In genomic region chr1:114153621-114154145, GRCh38 we compare ENCODE assay signal across 9 cellular contexts. TPM values are rescaled to one million over a fixed set of nuclear protein-coding genes. Genes with fewer than 3 reads are reported as not detected.
DNase-seq lines count a peak whose midpoint lies in the region; ATAC-seq, FAIRE-seq and TF ChIP-seq lines count a peak whose summit lies in the region.
"Had no signal": no experiment of that assay in that cellular context is flagged by ENCODE, and none has a peak within 500 bp of the region (broad histone marks: within the 10 kb centered on the region; RNA-seq: fewer than 3 reads in every experiment).

Gene SYT6 (minus strand): TSS chr1:114153869. CDS start chr1:114153772, 97 bp downstream.

- intact Hi-C loops in endothelial cell of umbilical vein (cut with micrococcal nuclease), result loop anchor here (10.0 kb wide), 1 partner anchor 179 kb away; the partner anchor contains the start of gene OLFML3
- intact Hi-C loops in left colon (cut with DNase I, micrococcal nuclease), result no loop called here

- no TSS peak for BruUV-seq in endothelial cell of umbilical vein (replicated peaks; lab: Mats Ljungman, UMichigan)

- no peaks in the 10 kb centered on the region for H3K4me1 ChIP-seq in endothelial cell of umbilical vein (ENCODE audit: control insufficient read depth, extremely low read depth, insufficient read depth, low read length)

- no peak for TF ChIP-seq POLR2A in endothelial cell of umbilical vein (IDR thresholded peaks at IDR 0.05; ENCODE audit: low read depth, low read length)

- CTCF ChIA-PET in endothelial cell of umbilical vein (lab: Charles Lee), result no interaction called here

- H3K9me1 ChIP-seq in endothelial cell of umbilical vein (replicated peaks; ENCODE audit: control insufficient read depth, extremely low read depth, insufficient read depth, low read length), result no peaks in the 10 kb centered on the region

- peaks cover 65 to 66% of the 10 kb centered on the region in 2 experiments for H3K27me3 ChIP-seq in endothelial cell of umbilical vein (ENCODE audit: control insufficient read depth in 2 of 2, insufficient read depth in 2 of 2, low read length in 2 of 2)

- dilution Hi-C loops in endothelial cell of umbilical vein (cut with MboI; ENCODE audit: extremely low pct_ligation_motif_present, low sequenced_read_pairs), result no loop called here

- H4K20me1 ChIP-seq in endothelial cell of umbilical vein (replicated peaks; ENCODE audit: control insufficient read depth, extremely low read depth, insufficient read depth, low read length), result no peaks in the 10 kb centered on the region

- no peak for FAIRE-seq in endothelial cell of umbilical vein (lab: Jason Lieb, UNC)
- FAIRE-seq in GM19239 (lab: Jason Lieb, UNC), result no peak

- no peaks in the 10 kb centered on the region for H3K9me3 ChIP-seq in endothelial cell of umbilical vein (replicated peaks; ENCODE audit: control insufficient read depth, insufficient read depth, low read length)

- no peaks in the 10 kb centered on the region for H3K36me3 Mint-ChIP-seq in neural crest cell (ENCODE audit: low read depth)

- ATAC-seq in left colon (no peak), GM18861 (IDR thresholded peaks at IDR 0.05; ENCODE audit: unreplicated experiment) (no peak)

- H3K9ac ChIP-seq in endothelial cell of umbilical vein (replicated peaks; ENCODE audit: extremely low read depth, insufficient read depth, low read length), result no peak within 1 kb of the TSS

- TF ChIP-seq CTCF in AG09309 (IDR thresholded peaks at IDR 0.05; ENCODE audit: control insufficient read depth, insufficient read depth, low read depth, low read length, missing control alignments) (no peak), endothelial cell of umbilical vein (IDR thresholded peaks at IDR 0.05; ENCODE audit: extremely low read depth in 1 of 2, insufficient read depth in 1 of 2, low read depth in 1 of 2, low read length in 2 of 2) (no peak), neural crest cell (conservative IDR thresholded peaks at IDR 0.05) (no peak)

- no peak within 1 kb of the TSS for H3K4me2 ChIP-seq in endothelial cell of umbilical vein (ENCODE audit: insufficient read depth, low read length)

- peak within 1 kb of the TSS; percentile 6; the same call in 1 of the 2 replicates for H3K4me3 ChIP-seq in AG09309 (ENCODE audit: control insufficient read depth, low read depth, low read length)
- H3K4me3 ChIP-seq in endothelial cell of umbilical vein (replicated peaks in 1 of 3; ENCODE audit: insufficient read depth in 1 of 3, low read depth in 1 of 3, low read length in 3 of 3), result no peak within 1 kb of the TSS

- no peak within 1 kb of the TSS for H3K27ac Mint-ChIP-seq in neural crest cell (ENCODE audit: unreplicated experiment)

- H3K4me1 Mint-ChIP-seq in neural crest cell, result peaks cover 11% of the 10 kb centered on the region

- peak within 1 kb of the TSS; percentile 74 for H3K4me3 Mint-ChIP-seq in neural crest cell

- no peak within 1 kb of the TSS for H2AFZ ChIP-seq in endothelial cell of umbilical vein (ENCODE audit: low read depth, low read length)

- no peaks in the 10 kb centered on the region for H3K9me3 Mint-ChIP-seq in neural crest cell

- no peaks in the 10 kb centered on the region for H3K79me2 ChIP-seq in endothelial cell of umbilical vein (ENCODE audit: control insufficient read depth, insufficient read depth, low read length)

- H3K36me3 ChIP-seq in endothelial cell of umbilical vein (ENCODE audit: control insufficient read depth in 2 of 2, extremely low read depth in 1 of 2, insufficient read depth in 2 of 2, low read length in 2 of 2), result no peaks in the 10 kb centered on the region

- POLR2A ChIA-PET in endothelial cell of umbilical vein (lab: Charles Lee), result no interaction called here

- peaks cover 92% of the 10 kb centered on the region for H3K27me3 Mint-ChIP-seq in neural crest cell (ENCODE audit: low read depth)

- DNase-seq in AG09309 (ENCODE audit: low read depth) (no peak), NCI-H1694 (lab: John Stamatoyannopoulos, UW) (peak; percentile 40), endothelial cell of umbilical vein (ENCODE audit: low read depth, low spot score) (no peak), neural crest cell (ENCODE audit: low read depth, low spot score) (peak; percentile 4), GM19239 (ENCODE audit: insufficient read length, low spot score) (no peak), left colon (no peak), DMS114 treated with DMSO at 0.1 percent for 48 hours (lab: John Stamatoyannopoulos, UW; ENCODE audit: unreplicated experiment) (no peak)

- H3K27ac ChIP-seq in endothelial cell of umbilical vein (ENCODE audit: insufficient read depth, low read depth, low read length), result no peak within 1 kb of the TSS

TF ChIP-seq in endothelial cell of umbilical vein, 7 proteins besides CTCF, POLR2A, EP300 and RAD21:
- no peak for TF ChIP-seq FOS (IDR thresholded peaks at IDR 0.05; ENCODE audit: borderline replicate concordance, insufficient read depth, low read length)
- peak; percentile 89 for TF ChIP-seq EZH2 (IDR thresholded peaks at IDR 0.05; ENCODE audit: borderline replicate concordance, low read depth, low read length, severe bottlenecking)
- TF ChIP-seq GATA2 (IDR thresholded peaks at IDR 0.05; ENCODE audit: insufficient read depth, insufficient read length, low read depth, low read length), result no peak

RNA-seq across cellular contexts. Expression of gene SYT6, which starts in this region (rescaled TPM):
- total RNA-seq in endothelial cell of umbilical vein, result not detected in 2 replicates
- polyA plus RNA-seq in endothelial cell of umbilical vein, result 0.04 TPM in 1 of 2 replicates, not detected in the other
- polyA plus RNA-seq in endothelial cell of umbilical vein (2011; cell fraction: cytosol; rRNA removed), result not detected in 2 replicates
- not detected in 2 replicates for polyA plus RNA-seq in endothelial cell of umbilical vein (2011; cell fraction: nucleus; rRNA removed)
- polyA plus RNA-seq in endothelial cell of umbilical vein (2012), result not detected in 2 replicates
- polyA minus RNA-seq in endothelial cell of umbilical vein, result not detected in 2 replicates
- not detected for polyA minus RNA-seq in endothelial cell of umbilical vein (2011; cell fraction: cytosol; rRNA and poly(A)+ RNA removed)
- polyA minus RNA-seq in endothelial cell of umbilical vein (2011; cell fraction: nucleus; rRNA and poly(A)+ RNA removed), result not detected in 2 replicates
- total RNA-seq in neural crest cell, result 3.1 and 3.5 TPM in 2 replicates
- under 1 TPM in 1 of 2 donors, not detected in 1; 0.14 TPM for total RNA-seq in left colon
- polyA plus RNA-seq: liver had no signal

Comparison
In these comparisons a context has a peak if more than half of its experiments do, and no peak if none do; other contexts are left out.
1. DNase-seq: peak in NCI-H1694 (single experiment) and neural crest cell (single experiment); none in AG09309 (single experiment), endothelial cell of umbilical vein (single experiment), GM19239 (single experiment), left colon (0 of 2) and DMS114 treated with DMSO at 0.1 percent for 48 hours (single experiment).